Comparison of ENCODE assay signal across 34 cellular contexts in the genomic region with DNA sequence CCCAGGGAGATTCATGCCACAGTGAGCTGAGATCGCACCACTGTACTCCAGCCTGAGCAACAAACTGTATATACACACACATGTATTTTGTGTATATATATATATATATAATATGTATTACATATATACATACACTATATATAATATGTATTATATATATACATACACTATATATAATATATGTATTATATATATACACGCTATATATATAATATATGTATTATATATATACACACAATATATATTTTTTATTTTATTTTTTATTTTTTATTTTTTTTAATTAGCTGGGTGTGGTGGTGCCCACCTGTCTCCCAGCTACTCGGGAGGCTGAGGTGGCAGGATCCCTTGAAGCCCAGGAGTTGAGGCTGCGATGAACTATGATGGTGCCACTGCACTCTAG. TPM values are rescaled to one million over a fixed set of nuclear protein-coding genes. Genes with fewer than 3 reads are reported as not detected.
DNase-seq lines count a peak whose midpoint lies in the region; ATAC-seq, FAIRE-seq and TF ChIP-seq lines count a peak whose summit lies in the region.
"Had no signal": no experiment of that assay in that cellular context is flagged by ENCODE, and none has a peak within 500 bp of the region (broad histone marks: within the 10 kb centered on the region; RNA-seq: fewer than 3 reads in every experiment).

No MANE protein-coding gene starts in this region.

- no peak overlapping the region for H3K27ac ChIP-seq in Karpas-422 (ENCODE audit: low read length)
- H3K27ac ChIP-seq: 22Rv1; A549; BLaER1; BLaER1 treated with 17β-estradiol and CSF1 and Interleukin-3, amounts not matched to agents 10 nM and 100 nM; C4-2B had no signal

- H3K27ac Mint-ChIP-seq in WTC11, result no peak overlapping the region
- H3K27ac Mint-ChIP-seq: B cell; CD14-positive monocyte; CD4-positive, alpha-beta T cell; CD4-positive, CD25-positive, alpha-beta regulatory T cell; CD8-positive, alpha-beta memory T cell; CD8-positive, alpha-beta T cell had no signal

- no peaks in the 10 kb centered on the region for H3K9me2 ChIP-seq in Karpas-422 (replicated peaks; ENCODE audit: insufficient read depth, low read length)

- H3K4me3 Mint-ChIP-seq in WTC11, result no peak overlapping the region
- H3K4me3 Mint-ChIP-seq: B cell; CD14-positive monocyte; CD4-positive, alpha-beta memory T cell; CD4-positive, alpha-beta T cell; CD4-positive, CD25-positive, alpha-beta regulatory T cell; CD8-positive, alpha-beta memory T cell; CD8-positive, alpha-beta T cell had no signal

- H2AFZ ChIP-seq in Karpas-422 (ENCODE audit: low read length), result no peak overlapping the region

- peaks cover 31% of the 10 kb centered on the region for H3K27me3 Mint-ChIP-seq in WTC11 (ENCODE audit: low read depth)

- no peaks in the 10 kb centered on the region for H3K9me3 ChIP-seq in Karpas-422 (ENCODE audit: low read length)
- H3K9me3 ChIP-seq: A549; BE2C; BLaER1; BLaER1 treated with 17β-estradiol and CSF1 and Interleukin-3, amounts not matched to agents 10 nM and 100 nM; Caco-2 had no signal

- H3K4me1 ChIP-seq in Karpas-422 (ENCODE audit: low read length), result peaks cover 38% of the 10 kb centered on the region
- H3K4me1 ChIP-seq: A549, Caco-2 had no signal

- FAIRE-seq in A204.1 (lab: Jason Lieb, UNC) (peak; percentile 66), G401.6 (lab: Jason Lieb, UNC) (peak; percentile 61)
- FAIRE-seq: A549, D721Med had no signal

- no peak overlapping the region for H3K9ac ChIP-seq in Karpas-422 (ENCODE audit: low read length)
- H3K9ac ChIP-seq: BLaER1; BLaER1 treated with 17β-estradiol and CSF1 and Interleukin-3, amounts not matched to agents 10 nM and 100 nM had no signal

- TF ChIP-seq CTCF in WTC11 (IDR thresholded peaks at IDR 0.05), result no peak

- no peaks in the 10 kb centered on the region for H3K9me3 Mint-ChIP-seq in WTC11
- H3K9me3 Mint-ChIP-seq: CD14-positive monocyte; CD4-positive, alpha-beta memory T cell; CD4-positive, alpha-beta T cell; CD4-positive, CD25-positive, alpha-beta regulatory T cell; CD8-positive, alpha-beta memory T cell; CD8-positive, alpha-beta T cell had no signal

- no peak for ATAC-seq in WTC11
- ATAC-seq: A549; CD8-positive, alpha-beta T cell had no signal

- H3K4me3 ChIP-seq in Karpas-422 (ENCODE audit: low read length), result no peak overlapping the region
- H3K4me3 ChIP-seq: A549; BLaER1; BLaER1 treated with 17β-estradiol and CSF1 and Interleukin-3, amounts not matched to agents 10 nM and 100 nM had no signal

- no peaks in the 10 kb centered on the region for H3K79me2 ChIP-seq in Karpas-422 (ENCODE audit: low read length)

- CTCF ChIA-PET in WTC11 (lab: Charles Lee), result interaction anchor here (1.7 kb wide), 1 partner anchor 66 kb away, joined by 6 read pairs; no protein-coding TSS in a partner anchor

- DNase-seq in WTC11 (ENCODE audit: low spot score), result no peak
- no peak for DNase-seq in activated CD4-positive, alpha-beta T cell treated with anti-CD3 and anti-CD28 coated beads, Interleukin-2, amount 50 U/mL, for 48 hours
- no peak for DNase-seq in Karpas-422
- DNase-seq in NCI-H2029 treated with DMSO at 0.1 percent for 48 hours (lab: John Stamatoyannopoulos, UW), result no peak
- DNase-seq: 8988T; ACHN; AML-193; BE2C; C1 segment of cervical spinal cord; Caco-2; Calu3; CD4-positive, alpha-beta memory T cell; CD4-positive, alpha-beta T cell; CD4-positive, CD25-positive, alpha-beta regulatory T cell; CD8-positive, alpha-beta memory T cell; CD8-positive, alpha-beta T cell; COR-L47; DMS 273 treated with DMSO at 0.1 percent for 48 hours; DMS153; DMS53; DMS79; DMS79 treated with DMSO at 0.1 percent for 48 hours; DND-41; EL had no signal

- no peaks in the 10 kb centered on the region for H3K36me3 Mint-ChIP-seq in WTC11
- H3K36me3 Mint-ChIP-seq: CD14-positive monocyte; CD4-positive, alpha-beta memory T cell; CD4-positive, CD25-positive, alpha-beta regulatory T cell; CD8-positive, alpha-beta memory T cell; CD8-positive, alpha-beta T cell had no signal

- POLR2A ChIA-PET in WTC11 (lab: Charles Lee), result no interaction called here

- peaks cover 7% of the 10 kb centered on the region for H3K4me1 Mint-ChIP-seq in WTC11
- H3K4me1 Mint-ChIP-seq: CD4-positive, alpha-beta memory T cell; CD4-positive, CD25-positive, alpha-beta regulatory T cell; CD8-positive, alpha-beta memory T cell had no signal

- H3K36me3 ChIP-seq in Karpas-422 (ENCODE audit: insufficient read depth, low read length), result no peaks in the 10 kb centered on the region
- H3K36me3 ChIP-seq: BE2C; BLaER1; BLaER1 treated with 17β-estradiol and CSF1 and Interleukin-3, amounts not matched to agents 10 nM and 100 nM had no signal

- no peaks in the 10 kb centered on the region for H3K27me3 ChIP-seq in Karpas-422 (ENCODE audit: low read length)
- H3K27me3 ChIP-seq: BE2C had no signal

- H4K20me1 ChIP-seq in Karpas-422 (ENCODE audit: insufficient read depth, low read depth, low read length), result no peaks in the 10 kb centered on the region
- H4K20me1 ChIP-seq: BLaER1; BLaER1 treated with 17β-estradiol and CSF1 and Interleukin-3, amounts not matched to agents 10 nM and 100 nM had no signal

- H3K4me2 ChIP-seq in Karpas-422 (ENCODE audit: low read depth, low read length, poor library complexity, severe bottlenecking), result no peak overlapping the region
- H3K4me2 ChIP-seq: A549; BLaER1; BLaER1 treated with 17β-estradiol and CSF1 and Interleukin-3, amounts not matched to agents 10 nM and 100 nM had no signal

TF ChIP-seq in WTC11, 78 proteins besides CTCF, POLR2A, EP300 and RAD21:
- peak; percentile 91 for TF ChIP-seq HMGA2 (CRISPR knock-in tag; IDR thresholded peaks at IDR 0.05)
- no peak for TF ChIP-seq GRHL2 (CRISPR knock-in tag; IDR thresholded peaks at IDR 0.05; ENCODE audit: insufficient replicate concordance, severe bottlenecking)

RNA-seq across cellular contexts. Expression of gene TP73, which starts 9.3 kb away (rescaled TPM):
- 5.7 to 6.4 TPM (median 5.8 TPM) in 3 replicates for total RNA-seq in WTC11 (2021)
- 0.52 and 0.94 TPM in 2 replicates for total RNA-seq in Karpas-422 (2014; rRNA removed; shearing (Covaris generic); ENCODE audit: low replicate concordance)
- total RNA-seq: CD4-positive, alpha-beta T cell; CD4-positive, CD25-positive, alpha-beta regulatory T cell; CD8-positive, alpha-beta T cell had no signal

RNA-seq across cellular contexts. Expression of gene WRAP73, which starts 11.7 kb away (rescaled TPM):
- total RNA-seq in WTC11 (2021), result 33.8 to 39.2 TPM (median 34.7 TPM) in 3 replicates
- 37.2 and 46.7 TPM in 2 replicates for total RNA-seq in Karpas-422 (2014; rRNA removed; shearing (Covaris generic); ENCODE audit: low replicate concordance)

RNA-seq across cellular contexts. Expression of gene TPRG1L, which starts 36.8 kb away (rescaled TPM):
- total RNA-seq in WTC11 (2021), result 20.9 to 22.3 TPM (median 20.9 TPM) in 3 replicates
- total RNA-seq in Karpas-422 (2014; rRNA removed; shearing (Covaris generic); ENCODE audit: low replicate concordance), result 10.2 and 14.4 TPM in 2 replicates

RNA-seq across cellular contexts. Expression of gene MEGF6, which starts 50.3 kb away (rescaled TPM):
- 24.9 to 32.4 TPM (median 27.2 TPM) in 3 replicates for total RNA-seq in WTC11 (2021)
- not detected in 2 replicates for total RNA-seq in Karpas-422 (2014; rRNA removed; shearing (Covaris generic); ENCODE audit: low replicate concordance)
